3 cellular contexts compared by ENCODE assay signal in genomic region chr10:48691812-48692528, GRCh38.
TF ChIP-seq lines count a peak whose summit lies in the region.

No MANE protein-coding gene starts in this region.

TF ChIP-seq in SK-N-SH, 30 proteins besides CTCF, POLR2A, EP300 and RAD21:
- TF ChIP-seq JUND (IDR thresholded peaks at IDR 0.05) (no peak), FOXM1 (IDR thresholded peaks at IDR 0.05; ENCODE audit: low read depth) (no peak)
TF ChIP-seq in SK-N-SH: peak in this region for 0.

TF ChIP-seq in SK-N-SH treated with all-trans-retinoic acid at 6 μM for 48 hours, 23 proteins besides CTCF, POLR2A, EP300 and RAD21:
- TF ChIP-seq GLIS3 (CRISPR knock-in tag; IDR thresholded peaks at IDR 0.05) (no peak), CREB5 (CRISPR knock-in tag; IDR thresholded peaks at IDR 0.05; ENCODE audit: low read depth) (no peak), CSRNP3 (CRISPR knock-in tag; IDR thresholded peaks at IDR 0.05) (no peak), ZNF565 (CRISPR knock-in tag; conservative IDR thresholded peaks at IDR 0.05; ENCODE audit: low read depth) (no peak)

TF ChIP-seq in K562, 482 proteins besides CTCF, POLR2A, EP300 and RAD21:
- TF ChIP-seq ZBTB7A (IDR thresholded peaks at IDR 0.05; ENCODE audit: borderline replicate concordance, control insufficient read depth, low read depth, low read length) (no peak), U2AF2 (optimal IDR thresholded peaks at IDR 0.05; ENCODE audit: low read depth, low read length) (no peak), RAD51 (IDR thresholded peaks at IDR 0.05; ENCODE audit: borderline replicate concordance, low read depth) (no peak), ZEB2 (IDR thresholded peaks at IDR 0.05) (no peak), E2F6 (IDR thresholded peaks at IDR 0.05; ENCODE audit: borderline replicate concordance in 1 of 2, extremely low read depth in 1 of 2, insufficient read depth in 1 of 2, insufficient read length in 1 of 2, low read depth in 1 of 2, low read length in 1 of 2, poor library complexity in 1 of 2, severe bottlenecking in 1 of 2) (peak in 1 of 2 experiments; percentile 18), HDAC8 (tag; IDR thresholded peaks at IDR 0.05) (no peak)
